In genomic region chr3:107525101-107525953, GRCh38 we compare ENCODE assay signal across 8 cellular contexts. TPM values are rescaled to one million over a fixed set of nuclear protein-coding genes. Genes with fewer than 3 reads are reported as not detected.
DNase-seq lines count a peak whose midpoint lies in the region; ATAC-seq, FAIRE-seq and TF ChIP-seq lines count a peak whose summit lies in the region.

No MANE protein-coding gene starts in this region.

- H3K4me1 ChIP-seq in SJSA1 (replicated peaks) (peaks cover 10% of the 10 kb centered on the region), pancreas (peaks cover 0 to 8% (median 4%) of the 10 kb centered on the region in 3 donors)

- WGBS in adipose tissue, 3 donors: 0 to 1% (median 1%) methylated on average over 61 to 66 of the region's 66 CpGs
- WGBS in pancreas, 2 donors: 0 to 1% methylated on average over 63 to 66 of the region's 66 CpGs

- H3K27ac ChIP-seq in SJSA1: peak overlapping the region; percentile 42; the same call in 1 of the 2 replicates
- peak overlapping the region; percentile 65 for H3K27ac ChIP-seq in adipose tissue (ENCODE audit: low read depth, low read length)
- H3K27ac ChIP-seq in pancreas: peak overlapping the region in 3 of 4 donors; percentile 85 to 97 (median 91)

- H3K4me3 ChIP-seq in SJSA1 (peak overlapping the region; percentile 72), pancreas (peak overlapping the region; percentile 50 to 94 (median 80))

- peaks cover 15% of the 10 kb centered on the region for H3K36me3 ChIP-seq in SJSA1
- no peaks in the 10 kb centered on the region for H3K36me3 ChIP-seq in pancreas

- peak; percentile 10 to 17 for ATAC-seq in left cardiac atrium
- ATAC-seq in pancreas: peak in 3 of 4 donors; percentile 3 to 6 (median 5)
- no peak for ATAC-seq in GM19397 (IDR thresholded peaks at IDR 0.05; ENCODE audit: unreplicated experiment)
- ATAC-seq in GM18868 (IDR thresholded peaks at IDR 0.05; ENCODE audit: unreplicated experiment): no peak

- H3K27me3 ChIP-seq in SJSA1 (replicated peaks) (no peaks in the 10 kb centered on the region), pancreas (no peaks in the 10 kb centered on the region)

- H3K9me3 ChIP-seq in SJSA1 (replicated peaks) (no peaks in the 10 kb centered on the region), pancreas (no peaks in the 10 kb centered on the region)

- peak; percentile 57 for DNase-seq in AG20443 (ENCODE audit: low spot score)
- DNase-seq in H4 (ENCODE audit: low spot score): peak; percentile 4
- peak; percentile 42 to 44 for DNase-seq in SJSA1 (ENCODE audit: low read depth in 1 of 2, low spot score in 2 of 2)
- peak; percentile 42 for DNase-seq in left cardiac atrium
- peak; percentile 20 to 74 (median 44) for DNase-seq in pancreas

- no peak for TF ChIP-seq CTCF in pancreas (IDR thresholded peaks at IDR 0.05)

- FAIRE-seq in pancreas (lab: Jason Lieb, UNC): no peak

- intact Hi-C loops in left cardiac atrium (cut with DNase I) (loop anchor here in 1 of 2 donors (10.0 kb wide), 1 partner anchor 281 kb away; no protein-coding TSS in a partner anchor), pancreas (cut with DNase I) (no loop called here)

RNA-seq across cellular contexts. Expression of gene BBX, which starts 2.6 kb away (rescaled TPM):
- total RNA-seq in H4 (2014; rRNA removed; shearing (Covaris generic)): 30.6 and 37.4 TPM in 2 replicates
- total RNA-seq in SJSA1 (2014; rRNA removed; shearing (Covaris generic)): 34.2 and 42.0 TPM in 2 replicates
- polyA plus RNA-seq in adipose tissue (10 to 100 TPM in 1 of 3 donors, 1 to 10 TPM in 2; 4.7 to 10.3 (median 8.7) TPM), pancreas (1 to 10 TPM; 3.9 to 6.8 TPM)
- total RNA-seq in left cardiac atrium (10 to 100 TPM; 38.4 to 42.1 TPM), pancreas (10 to 100 TPM; 17.7 to 43.8 (median 22.1) TPM)

Comparison
In these comparisons a context has a peak if more than half of its experiments do, and no peak if none do; other contexts are left out.
1. DNase-seq: peak in every context shown above with its lines; median percentile 57 in AG20443; 44 in pancreas; 43 in SJSA1; 42 in left cardiac atrium; 4 in H4.
2. ATAC-seq: peak in left cardiac atrium (2 of 2) and pancreas (3 of 4); none in GM19397 (single experiment) and GM18868 (single experiment).
3. Peak in every context shown above with its lines, with median percentiles within 50 percentile points of each other: H3K27ac ChIP-seq.